ENCODE assay signal across 9 cellular contexts in the genomic region with DNA sequence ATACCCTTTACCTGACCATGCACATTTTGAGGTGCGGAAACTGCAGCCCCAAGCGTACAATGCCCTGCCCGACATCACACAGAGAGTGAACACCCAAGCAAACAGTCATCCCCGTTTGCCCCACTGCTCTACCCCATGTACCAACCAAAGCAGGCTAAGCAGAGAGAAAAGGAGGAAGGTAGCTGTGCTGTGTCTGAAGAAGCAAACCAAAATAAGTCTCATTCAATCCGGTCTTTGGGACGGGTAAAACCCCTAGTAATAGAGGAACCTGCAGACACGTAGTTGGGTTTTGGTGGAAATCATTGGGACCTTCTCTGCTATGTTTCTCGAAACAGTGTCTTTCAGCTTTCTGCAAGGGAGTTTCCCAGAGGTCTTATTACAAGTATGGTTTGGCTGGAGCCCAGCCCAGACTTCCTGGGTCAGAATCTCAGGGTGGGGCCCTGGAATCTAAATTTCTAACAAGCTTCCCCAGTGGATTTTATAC.
DNase-seq lines count a peak whose midpoint lies in the region; TF ChIP-seq lines count a peak whose summit lies in the region.
"Had no signal": no experiment of that assay in that cellular context is flagged by ENCODE, and none has a peak within 500 bp of the region (broad histone marks: within the 10 kb centered on the region; RNA-seq: fewer than 3 reads in every experiment).

No MANE protein-coding gene starts in this region.

- H3K79me2 ChIP-seq in osteoblast (ENCODE audit: insufficient read depth, low read length), result no peaks in the 10 kb centered on the region

- peak overlapping the region; percentile 65 for H3K4me2 ChIP-seq in BLaER1
- H3K4me2 ChIP-seq in osteoblast (ENCODE audit: insufficient read depth, low read length), result no peak overlapping the region

- no peaks in the 10 kb centered on the region; the same call in 1 of the 2 replicates for H3K27me3 ChIP-seq in BLaER1
- peaks cover 34% of the 10 kb centered on the region for H3K27me3 ChIP-seq in osteoblast (ENCODE audit: insufficient read depth, low read length)

- H3K36me3 ChIP-seq in BLaER1 (no peaks in the 10 kb centered on the region), osteoblast (ENCODE audit: insufficient read depth, low read length) (no peaks in the 10 kb centered on the region)

- peak; percentile 67 for DNase-seq in GM20000 (ENCODE audit: low spot score)
- peak; percentile 10 for DNase-seq in NAMALWA (ENCODE audit: low spot score)
- peak; percentile 11 for DNase-seq in foreskin melanocyte
- DNase-seq in NCI-H1436 treated with DMSO at 0.1 percent for 48 hours (lab: John Stamatoyannopoulos, UW), result no peak
- no peak for DNase-seq in RKO (ENCODE audit: low spot score)
- DNase-seq in osteoblast (ENCODE audit: insufficient read length, low spot score, missing footprints), result no peak
- no peak for DNase-seq in NCI-H1694 (lab: John Stamatoyannopoulos, UW)
- DNase-seq: natural killer cell had no signal

- no peak for TF ChIP-seq CTCF in GM20000 (IDR thresholded peaks at IDR 0.05; ENCODE audit: extremely low read depth, missing control alignments)
- no peak for TF ChIP-seq CTCF in osteoblast (IDR thresholded peaks at IDR 0.05; ENCODE audit: extremely low read depth, low read depth, low read length)

- peaks cover 14% of the 10 kb centered on the region for H3K4me1 ChIP-seq in BLaER1
- H3K4me1 ChIP-seq in osteoblast (ENCODE audit: insufficient read depth, low read length), result no peaks in the 10 kb centered on the region

- H3K4me3 ChIP-seq in BLaER1 (no peak overlapping the region), osteoblast (ENCODE audit: insufficient read depth, low read length) (no peak overlapping the region)

- H2AFZ ChIP-seq in osteoblast (ENCODE audit: low read length), result no peak overlapping the region

- H3K9ac ChIP-seq in BLaER1, result no peak overlapping the region

- H3K9me3 ChIP-seq in BLaER1 (no peaks in the 10 kb centered on the region), osteoblast (ENCODE audit: low read depth, low read length) (no peaks in the 10 kb centered on the region)

- H3K27ac ChIP-seq in BLaER1, result no peak overlapping the region
- no peak overlapping the region for H3K27ac ChIP-seq in osteoblast (ENCODE audit: low read depth, low read length)

- H4K20me1 ChIP-seq in BLaER1, result no peaks in the 10 kb centered on the region
- no peaks in the 10 kb centered on the region for H4K20me1 ChIP-seq in osteoblast (ENCODE audit: insufficient read depth, low read length)

Comparison
In these comparisons a context has a peak if more than half of its experiments do, and no peak if none do; other contexts are left out.
1. DNase-seq: peak in GM20000 (single experiment), NAMALWA (single experiment) and foreskin melanocyte (single experiment); none in NCI-H1436 treated with DMSO at 0.1 percent for 48 hours (single experiment), RKO (single experiment), osteoblast (single experiment) and NCI-H1694 (single experiment).